30 cellular contexts compared by ENCODE assay signal in genomic region chr10:16182688-16183087, GRCh38.
DNase-seq lines count a peak whose midpoint lies in the region; ATAC-seq and TF ChIP-seq lines count a peak whose summit lies in the region.
"Had no signal": no experiment of that assay in that cellular context is flagged by ENCODE, and none has a peak within 500 bp of the region (broad histone marks: within the 10 kb centered on the region; RNA-seq: fewer than 3 reads in every experiment).

No MANE protein-coding gene starts in this region.

- H3K36me3 Mint-ChIP-seq in Calu3 (ENCODE audit: insufficient read depth, unreplicated experiment), result no peaks in the 10 kb centered on the region
- H3K36me3 Mint-ChIP-seq in activated CD4-positive, alpha-beta T cell treated with anti-CD3 and anti-CD28 coated beads, Interleukin-2, amount 10 ng/mL, durations not matched to agents 7 days and 5 days (ENCODE audit: low read depth), result no peaks in the 10 kb centered on the region
- H3K36me3 Mint-ChIP-seq in effector memory CD8-positive, alpha-beta T cell (ENCODE audit: insufficient read depth), result no peaks in the 10 kb centered on the region
- H3K36me3 Mint-ChIP-seq: activated naive CD8-positive, alpha-beta T cell had no signal

- H3K9me3 Mint-ChIP-seq in Calu3 (ENCODE audit: low read depth, unreplicated experiment), result peaks cover 6% of the 10 kb centered on the region
- peaks cover 3% of the 10 kb centered on the region for H3K9me3 Mint-ChIP-seq in activated CD4-positive, alpha-beta T cell treated with anti-CD3 and anti-CD28 coated beads, Interleukin-2, amount 10 ng/mL, durations not matched to agents 7 days and 5 days
- H3K9me3 Mint-ChIP-seq in effector memory CD8-positive, alpha-beta T cell, result no peaks in the 10 kb centered on the region
- H3K9me3 Mint-ChIP-seq: activated T-helper 2 cell treated with anti-CD3 and anti-CD28 coated beads, Interferon-gamma antibody, Interleukin-2, Interleukin-4, amounts not matched to agents 10 μg/mL and 5 μg/mL and 100 μg/mL, durations not matched to agents 14 hours and 24 hours and 36 hours had no signal

- no peak for DNase-seq in left ventricle myocardium superior
- no peak for DNase-seq in Right ventricle myocardium inferior (ENCODE audit: missing footprints)
- DNase-seq in inferior parietal cortex (ENCODE audit: extremely low spot score), result peak; percentile 6
- no peak for DNase-seq in Calu3
- DNase-seq in AG08396 (ENCODE audit: low spot score), result no peak
- DNase-seq in activated CD4-positive, alpha-beta T cell treated with anti-CD3 and anti-CD28 coated beads, Interleukin-2, amount 10 ng/mL, durations not matched to agents 7 days and 5 days, result no peak
- no peak for DNase-seq in effector memory CD8-positive, alpha-beta T cell
- DNase-seq: activated CD4-positive, alpha-beta T cell treated with anti-CD3 and anti-CD28 coated beads for 36 hours; activated CD8-positive, alpha-beta T cell treated with anti-CD3 and anti-CD28 coated beads, Interleukin-2, amount 10 ng/mL, durations not matched to agents 7 days and 5 days; effector CD8-positive, alpha-beta T cell; gastrocnemius medialis; MG63; NCI-H526; PC-3; SHP77 treated with DMSO at 0.1 percent for 48 hours; stimulated activated CD4-positive, alpha-beta T cell treated with anti-CD3 and anti-CD28 coated beads, Interleukin-4, amount 100 ng/mL, for 1 hour; stomach; SW 1271; T-helper 9 cell had no signal

- H3K27me3 Mint-ChIP-seq in Calu3 (ENCODE audit: unreplicated experiment), result no peaks in the 10 kb centered on the region
- peaks cover 4% of the 10 kb centered on the region for H3K27me3 Mint-ChIP-seq in activated CD4-positive, alpha-beta T cell treated with anti-CD3 and anti-CD28 coated beads, Interleukin-2, amount 10 ng/mL, durations not matched to agents 7 days and 5 days
- H3K27me3 Mint-ChIP-seq in effector memory CD8-positive, alpha-beta T cell, result peaks cover 0 to 4% of the 10 kb centered on the region in 2 donors
- H3K27me3 Mint-ChIP-seq: activated CD4-positive, alpha-beta T cell treated with anti-CD3 and anti-CD28 coated beads for 36 hours; activated naive CD8-positive, alpha-beta T cell had no signal

- BruUV-seq in Calu3 (replicated peaks; lab: Mats Ljungman, UMichigan), result no TSS peak

- CTCF ChIA-PET in Calu3 (lab: Charles Lee), result no interaction called here
- CTCF ChIA-PET in activated CD4-positive, alpha-beta T cell treated with anti-CD3 and anti-CD28 coated beads, Interleukin-2, amount 10 ng/mL, durations not matched to agents 7 days and 5 days (lab: Charles Lee), result no interaction called here

- H3K4me1 ChIP-seq in ectodermal cell (ENCODE audit: control insufficient read depth, insufficient read depth, low read length), result no peaks in the 10 kb centered on the region
- H3K4me1 ChIP-seq: A549, BLaER1, parathyroid adenoma, right atrium auricular region, stomach, tibial artery, vagina had no signal

- 95 to 100% methylated on average over 1 to 2 of the region's 3 CpGs for WGBS in ectodermal cell, 2 experiments

- H3K4me3 ChIP-seq in ectodermal cell (ENCODE audit: insufficient read depth, low read depth, low read length), result no peak overlapping the region
- H3K4me3 ChIP-seq: A549, BLaER1, gastrocnemius medialis, MG63, right atrium auricular region, stomach, tibial artery, vagina had no signal

- no peaks in the 10 kb centered on the region for H3K4me1 Mint-ChIP-seq in Calu3 (ENCODE audit: low read depth, unreplicated experiment)
- no peaks in the 10 kb centered on the region for H3K4me1 Mint-ChIP-seq in activated CD4-positive, alpha-beta T cell treated with anti-CD3 and anti-CD28 coated beads, Interleukin-2, amount 10 ng/mL, durations not matched to agents 7 days and 5 days
- no peaks in the 10 kb centered on the region for H3K4me1 Mint-ChIP-seq in effector memory CD8-positive, alpha-beta T cell (ENCODE audit: low read depth in 2 of 2)
- H3K4me1 Mint-ChIP-seq: activated CD4-positive, alpha-beta T cell treated with anti-CD3 and anti-CD28 coated beads for 36 hours had no signal

- H3K27ac Mint-ChIP-seq in Calu3 (ENCODE audit: unreplicated experiment), result no peak overlapping the region
- H3K27ac Mint-ChIP-seq in activated CD4-positive, alpha-beta T cell treated with anti-CD3 and anti-CD28 coated beads, Interleukin-2, amount 10 ng/mL, durations not matched to agents 7 days and 5 days, result no peak overlapping the region
- no peak overlapping the region for H3K27ac Mint-ChIP-seq in effector memory CD8-positive, alpha-beta T cell
- H3K27ac Mint-ChIP-seq: activated CD4-positive, alpha-beta T cell treated with anti-CD3 and anti-CD28 coated beads for 36 hours; activated CD8-positive, alpha-beta T cell treated with anti-CD3 and anti-CD28 coated beads, Interleukin-2, amount 10 ng/mL, durations not matched to agents 7 days and 5 days; activated naive CD8-positive, alpha-beta T cell; activated T-helper 2 cell treated with anti-CD3 and anti-CD28 coated beads, Interferon-gamma antibody, Interleukin-2, Interleukin-4, amounts not matched to agents 10 μg/mL and 5 μg/mL and 100 μg/mL, durations not matched to agents 14 hours and 24 hours and 36 hours had no signal

- H3K36me3 ChIP-seq in ectodermal cell (ENCODE audit: control insufficient read depth, insufficient read depth, low read length), result no peaks in the 10 kb centered on the region
- H3K36me3 ChIP-seq: BLaER1, gastrocnemius medialis, MG63, right atrium auricular region, stomach, tibial artery, vagina had no signal

- intact Hi-C loops in left ventricle myocardium superior (cut with micrococcal nuclease), result no loop called here
- intact Hi-C loops in Right ventricle myocardium inferior (cut with DNase I), result no loop called here
- intact Hi-C loops in Calu3 (cut with micrococcal nuclease; ENCODE audit: unreplicated experiment), result no loop called here

- no peaks in the 10 kb centered on the region for H3K9me3 ChIP-seq in ectodermal cell (ENCODE audit: control insufficient read depth, low read length)
- H3K9me3 ChIP-seq: A549, BLaER1, gastrocnemius medialis, MG63, right atrium auricular region, stomach, tibial artery, vagina had no signal

- no peak for TF ChIP-seq CTCF in Calu3 (IDR thresholded peaks at IDR 0.05; ENCODE audit: unreplicated experiment)

- H3K27me3 ChIP-seq in ectodermal cell (ENCODE audit: control insufficient read depth, insufficient read depth, low read length, poor library complexity, severe bottlenecking), result no peaks in the 10 kb centered on the region
- H3K27me3 ChIP-seq: gastrocnemius medialis, MG63, right atrium auricular region, stomach, tibial artery, vagina had no signal

- POLR2A ChIA-PET in activated CD4-positive, alpha-beta T cell treated with anti-CD3 and anti-CD28 coated beads, Interleukin-2, amount 10 ng/mL, durations not matched to agents 7 days and 5 days (lab: Charles Lee), result no interaction called here

- H3K27ac ChIP-seq in ectodermal cell (ENCODE audit: insufficient read depth, low read depth, low read length, poor library complexity, severe bottlenecking), result peak overlapping the region; percentile 16
- H3K27ac ChIP-seq: A549, BLaER1, gastrocnemius medialis, KMS-11, parathyroid adenoma, right atrium auricular region, stomach, tibial artery, vagina, VCaP had no signal

- no peak overlapping the region for H3K4me3 Mint-ChIP-seq in Calu3 (ENCODE audit: low read depth, unreplicated experiment)
- no peak overlapping the region for H3K4me3 Mint-ChIP-seq in activated CD4-positive, alpha-beta T cell treated with anti-CD3 and anti-CD28 coated beads, Interleukin-2, amount 10 ng/mL, durations not matched to agents 7 days and 5 days
- no peak overlapping the region for H3K4me3 Mint-ChIP-seq in effector memory CD8-positive, alpha-beta T cell
- H3K4me3 Mint-ChIP-seq: activated CD4-positive, alpha-beta T cell treated with anti-CD3 and anti-CD28 coated beads for 36 hours; activated CD8-positive, alpha-beta T cell treated with anti-CD3 and anti-CD28 coated beads, Interleukin-2, amount 10 ng/mL, durations not matched to agents 7 days and 5 days; activated naive CD8-positive, alpha-beta T cell had no signal

- peak; percentile 71 for ATAC-seq in left ventricle myocardium superior
- ATAC-seq in Right ventricle myocardium inferior, result no peak
- ATAC-seq in effector memory CD8-positive, alpha-beta T cell (replicated peaks), result no peak
- ATAC-seq: A549; activated CD4-positive, alpha-beta T cell treated with anti-CD3 and anti-CD28 coated beads for 36 hours; activated CD8-positive, alpha-beta T cell treated with anti-CD3 and anti-CD28 coated beads, Interleukin-2, amount 10 ng/mL, durations not matched to agents 7 days and 5 days; PC-3 had no signal
